Comparison of ENCODE assay signal across 14 cellular contexts in the genomic region with DNA sequence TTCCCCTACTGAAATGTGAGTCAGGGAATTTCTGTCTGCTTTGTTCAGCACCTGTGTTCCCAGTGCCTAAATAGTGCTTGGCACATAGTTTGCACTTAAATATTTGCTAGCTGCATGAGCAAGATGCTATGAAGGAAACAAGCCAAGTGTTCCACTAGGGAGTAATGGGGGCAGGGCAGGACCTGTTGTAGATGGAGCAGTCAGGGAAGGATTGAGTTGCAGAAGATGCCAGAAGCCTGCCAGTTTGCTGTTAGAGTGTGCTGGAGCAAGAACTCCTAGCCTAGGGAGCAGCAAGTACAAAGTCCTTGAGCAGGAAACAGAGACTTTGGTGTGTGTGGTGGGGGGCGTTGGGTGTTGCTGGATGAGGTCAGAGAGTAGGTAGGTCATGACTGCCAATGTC.
DNase-seq lines count a peak whose midpoint lies in the region; ATAC-seq and TF ChIP-seq lines count a peak whose summit lies in the region.
"Had no signal": no experiment of that assay in that cellular context is flagged by ENCODE, and none has a peak within 500 bp of the region (broad histone marks: within the 10 kb centered on the region; RNA-seq: fewer than 3 reads in every experiment).

No MANE protein-coding gene starts in this region.

- no peak for TF ChIP-seq CTCF in C4-2B (conservative IDR thresholded peaks at IDR 0.05)
- TF ChIP-seq CTCF in OCI-LY7 (conservative IDR thresholded peaks at IDR 0.05; ENCODE audit: low read length), result no peak
- no peak for TF ChIP-seq CTCF in sigmoid colon (IDR thresholded peaks at IDR 0.05)
- no peak for TF ChIP-seq CTCF in glutamatergic neuron (IDR thresholded peaks at IDR 0.05; ENCODE audit: partially characterized antibody, unreplicated experiment)

- H3K27ac ChIP-seq in C4-2B (peak overlapping the region; percentile 64), OCI-LY7 (ENCODE audit: low read depth, low read length, poor library complexity, severe bottlenecking) (peak overlapping the region; percentile 31), sigmoid colon (peak overlapping the region; percentile 88 to 94 (median 90))

- POLR2A ChIA-PET in OCI-LY7 (lab: Charles Lee), result interaction anchor here (0.9 to 1.3 kb wide), 3 partner anchors 9 to 201 kb away, joined by 3 to 5 read pairs (median 4); no protein-coding TSS in a partner anchor

- H3K4me3 ChIP-seq in OCI-LY7 (ENCODE audit: low read depth, low read length, poor library complexity, severe bottlenecking), result no peak overlapping the region
- no peak overlapping the region for H3K4me3 ChIP-seq in sigmoid colon

- H3K9me2 ChIP-seq in OCI-LY7 (ENCODE audit: insufficient read depth, low read length), result no peaks in the 10 kb centered on the region

- no peaks in the 10 kb centered on the region for H3K36me3 Mint-ChIP-seq in glutamatergic neuron (ENCODE audit: unreplicated experiment)
- H3K36me3 Mint-ChIP-seq: CD14-positive monocyte had no signal

- TF ChIP-seq POLR2A in sigmoid colon (IDR thresholded peaks at IDR 0.05), result no peak

- H3K4me2 ChIP-seq in OCI-LY7 (ENCODE audit: low read length), result peak overlapping the region; percentile 32

- intact Hi-C loops in OCI-LY7 (cut with micrococcal nuclease; ENCODE audit: unreplicated experiment), result no loop called here
- intact Hi-C loops in sigmoid colon (cut with DNase I), result no loop called here

- no peak overlapping the region for H3K4me3 Mint-ChIP-seq in glutamatergic neuron (ENCODE audit: unreplicated experiment)
- H3K4me3 Mint-ChIP-seq: activated CD4-positive, alpha-beta T cell treated with anti-CD3 and anti-CD28 coated beads, Interleukin-2, amount 10 ng/mL, durations not matched to agents 24 days and 14 days; CD14-positive monocyte had no signal

- H3K4me1 ChIP-seq in OCI-LY7 (ENCODE audit: insufficient read depth, low read length, poor library complexity, severe bottlenecking) (peaks cover 56% of the 10 kb centered on the region), sigmoid colon (peaks cover 0 to 97% (median 92%) of the 10 kb centered on the region in 4 donors)

- BruUV-seq in OCI-LY7 (replicated peaks; lab: Mats Ljungman, UMichigan), result no TSS peak

- DNase-seq in OCI-LY7 (ENCODE audit: low spot score) (no peak), fibroblast of peridontal ligament (ENCODE audit: extremely low read depth) (peak; percentile 53), sigmoid colon (no peak), glutamatergic neuron (no peak), germinal center (ENCODE audit: low spot score) (no peak), NOMO-1 treated with DMSO at 0.1 percent for 48 hours (lab: John Stamatoyannopoulos, UW; ENCODE audit: unreplicated experiment) (no peak)
- DNase-seq: activated CD4-positive, alpha-beta T cell treated with anti-CD3 and anti-CD28 coated beads, Interleukin-2, amount 10 ng/mL, durations not matched to agents 24 days and 14 days; activated gamma-delta T cell treated with Interleukin-2 at 50 U/mL for 16 hours; NCI-H2107; nucleus accumbens had no signal

- CTCF ChIA-PET in OCI-LY7 (lab: Charles Lee; ENCODE audit: unreplicated experiment), result no interaction called here

- H2AFZ ChIP-seq in OCI-LY7 (ENCODE audit: low read length), result peak overlapping the region; percentile 3; the same call in 1 of the 2 replicates

- ATAC-seq in HG02798 (IDR thresholded peaks at IDR 0.05; ENCODE audit: poor library complexity, unreplicated experiment), result no peak
- ATAC-seq: left lobe of liver had no signal

- no peaks in the 10 kb centered on the region for H3K27me3 ChIP-seq in sigmoid colon

- no peaks in the 10 kb centered on the region for H3K79me2 ChIP-seq in OCI-LY7 (ENCODE audit: insufficient read depth, low read depth, low read length)

- H3K9me3 Mint-ChIP-seq in glutamatergic neuron (ENCODE audit: unreplicated experiment), result peaks cover 16% of the 10 kb centered on the region
- H3K9me3 Mint-ChIP-seq: activated CD4-positive, alpha-beta T cell treated with anti-CD3 and anti-CD28 coated beads, Interleukin-2, amount 10 ng/mL, durations not matched to agents 24 days and 14 days had no signal

- H3K36me3 ChIP-seq in OCI-LY7 (ENCODE audit: insufficient read depth, low read length) (no peaks in the 10 kb centered on the region), sigmoid colon (no peaks in the 10 kb centered on the region)

- H4K20me1 ChIP-seq in OCI-LY7 (ENCODE audit: insufficient read depth, low read length), result no peaks in the 10 kb centered on the region

- no peak for TF ChIP-seq EP300 in sigmoid colon (IDR thresholded peaks at IDR 0.05)

- H3K27me3 Mint-ChIP-seq in glutamatergic neuron (ENCODE audit: unreplicated experiment), result peaks cover 18% of the 10 kb centered on the region

- WGBS in sigmoid colon, 2 donors, result 24 to 64% methylated on average over 1 of the region's 1 CpG

- H3K4me1 Mint-ChIP-seq in glutamatergic neuron (ENCODE audit: low read depth, unreplicated experiment), result peaks cover 41% of the 10 kb centered on the region

- H3K9me3 ChIP-seq in OCI-LY7 (ENCODE audit: low read length), result no peaks in the 10 kb centered on the region
- no peaks in the 10 kb centered on the region for H3K9me3 ChIP-seq in sigmoid colon

- H3K27ac Mint-ChIP-seq in glutamatergic neuron (ENCODE audit: unreplicated experiment), result no peak overlapping the region
- H3K27ac Mint-ChIP-seq: activated CD4-positive, alpha-beta T cell treated with anti-CD3 and anti-CD28 coated beads, Interleukin-2, amount 10 ng/mL, durations not matched to agents 24 days and 14 days; CD14-positive monocyte had no signal

Comparison
In these comparisons a context has a peak if more than half of its experiments do, and no peak if none do; other contexts are left out.
1. H3K27ac ChIP-seq: peak in every context shown above with its lines; median percentile 90 in sigmoid colon; 64 in C4-2B; 31 in OCI-LY7.